Comparison of ENCODE assay signal across 38 cellular contexts in genomic region chr3:150928234-150928633, GRCh38. TPM values are rescaled to one million over a fixed set of nuclear protein-coding genes. Genes with fewer than 3 reads are reported as not detected.
"Had no signal": no experiment of that assay in that cellular context is flagged by ENCODE, and none has a peak within 500 bp of the region (broad histone marks: within the 10 kb centered on the region; RNA-seq: fewer than 3 reads in every experiment).

No MANE protein-coding gene starts in this region.

- H3K9me3 ChIP-seq: MG63 had no signal

- DNase-seq: Karpas-422, Kasumi-1, MG63, MM.1S, MV-4-11, NCI-H1048, NCI-H1092, NCI-H1092 treated with DMSO at 0.1 percent for 48 hours, NCI-H1105, NCI-H1105 treated with DMSO at 0.1 percent for 48 hours, NCI-H1417, NCI-H1417 treated with DMSO at 0.1 percent for 48 hours, NCI-H1436, NCI-H1436 treated with DMSO at 0.1 percent for 48 hours, NCI-H146, NCI-H1694, NCI-H1694 treated with DMSO at 0.1 percent for 48 hours, NCI-H187, NCI-H187 treated with DMSO at 0.1 percent for 48 hours, NCI-H1930, NCI-H2029, NCI-H2029 treated with DMSO at 0.1 percent for 48 hours, NCI-H2081, NCI-H2081 treated with DMSO at 0.1 percent for 48 hours, NCI-H2107, NCI-H2171, NCI-H2171 treated with DMSO at 0.1 percent for 48 hours, NCI-H2227 treated with DMSO at 0.1 percent for 48 hours, NCI-H226, NCI-H345, NCI-H446, NCI-H446 treated with DMSO at 0.1 percent for 48 hours, NCI-H510A, NCI-H510A treated with DMSO at 0.1 percent for 48 hours had no signal

- H3K36me3 ChIP-seq: MG63 had no signal

- H3K4me3 ChIP-seq: MG63 had no signal

RNA-seq across cellular contexts. Expression of gene MINDY4B, which starts 23.0 kb away (rescaled TPM):
- total RNA-seq: LHCN-M2, M059J, MCF 10A, NCI-H460 had no signal

RNA-seq across cellular contexts. Expression of gene CLRN1, which starts 44.3 kb away (rescaled TPM):
- total RNA-seq: LHCN-M2, M059J, MCF 10A, NCI-H460 had no signal
